ENCODE assay signal across 12 cellular contexts in genomic region chr15:69813881-69814280, GRCh38.
"Had no signal": no experiment of that assay in that cellular context is flagged by ENCODE, and none has a peak within 500 bp of the region (broad histone marks: within the 10 kb centered on the region; RNA-seq: fewer than 3 reads in every experiment).

No MANE protein-coding gene starts in this region.

- H3K4me3 ChIP-seq: gastroesophageal sphincter, mucosa of descending colon, thoracic aorta had no signal

- ATAC-seq: gastroesophageal sphincter; mucosa of descending colon; naive thymus-derived CD8-positive, alpha-beta T cell; stimulated activated effector memory CD8-positive, alpha-beta T cell treated with anti-CD3 and anti-CD28 coated beads, Interleukin-12 subunit alpha, Interleukin-12 subunit beta, amount 100 ng/mL, for 72 hours had no signal

- H3K4me3 Mint-ChIP-seq: stimulated activated effector memory CD8-positive, alpha-beta T cell treated with anti-CD3 and anti-CD28 coated beads, Interleukin-12 subunit alpha, Interleukin-12 subunit beta, amount 100 ng/mL, for 72 hours; T-helper 2 cell treated with Interferon-gamma antibody and Interleukin-4, amounts not matched to agents 5 μg/mL and 100 μg/mL, for 36 hours had no signal

- H3K36me3 ChIP-seq: gastroesophageal sphincter, neutrophil, thoracic aorta had no signal

- DNase-seq: activated CD4-positive, alpha-beta T cell treated with anti-CD3 and anti-CD28 coated beads, Interleukin-2, amount 50 U/mL, for 4 hours; activated effector memory CD4-positive, alpha-beta T cell treated with Interleukin-2 at 50 U/mL for 16 hours; activated naive CD4-positive, alpha-beta T cell treated with anti-CD3 and anti-CD28 coated beads, Interleukin-2, amount 50 U/mL, for 16 hours; erythroblast; mammary epithelial cell; mucosa of descending colon; naive thymus-derived CD8-positive, alpha-beta T cell had no signal

- H3K27me3 ChIP-seq: neutrophil had no signal

- H3K9me3 ChIP-seq: gastroesophageal sphincter, mucosa of descending colon, neutrophil, thoracic aorta had no signal

- H3K27ac Mint-ChIP-seq: stimulated activated effector memory CD8-positive, alpha-beta T cell treated with anti-CD3 and anti-CD28 coated beads, Interleukin-12 subunit alpha, Interleukin-12 subunit beta, amount 100 ng/mL, for 72 hours; T-helper 2 cell treated with Interferon-gamma antibody and Interleukin-4, amounts not matched to agents 5 μg/mL and 100 μg/mL, for 36 hours had no signal

- H3K9me3 Mint-ChIP-seq: naive thymus-derived CD8-positive, alpha-beta T cell; stimulated activated effector memory CD8-positive, alpha-beta T cell treated with anti-CD3 and anti-CD28 coated beads, Interleukin-12 subunit alpha, Interleukin-12 subunit beta, amount 100 ng/mL, for 72 hours; T-helper 2 cell treated with Interferon-gamma antibody and Interleukin-4, amounts not matched to agents 5 μg/mL and 100 μg/mL, for 36 hours had no signal

- H3K36me3 Mint-ChIP-seq: naive thymus-derived CD8-positive, alpha-beta T cell; stimulated activated effector memory CD8-positive, alpha-beta T cell treated with anti-CD3 and anti-CD28 coated beads, Interleukin-12 subunit alpha, Interleukin-12 subunit beta, amount 100 ng/mL, for 72 hours had no signal

- H3K27ac ChIP-seq: gastroesophageal sphincter, thoracic aorta had no signal
